ENCODE assay signal across 8 cellular contexts in the genomic region with DNA sequence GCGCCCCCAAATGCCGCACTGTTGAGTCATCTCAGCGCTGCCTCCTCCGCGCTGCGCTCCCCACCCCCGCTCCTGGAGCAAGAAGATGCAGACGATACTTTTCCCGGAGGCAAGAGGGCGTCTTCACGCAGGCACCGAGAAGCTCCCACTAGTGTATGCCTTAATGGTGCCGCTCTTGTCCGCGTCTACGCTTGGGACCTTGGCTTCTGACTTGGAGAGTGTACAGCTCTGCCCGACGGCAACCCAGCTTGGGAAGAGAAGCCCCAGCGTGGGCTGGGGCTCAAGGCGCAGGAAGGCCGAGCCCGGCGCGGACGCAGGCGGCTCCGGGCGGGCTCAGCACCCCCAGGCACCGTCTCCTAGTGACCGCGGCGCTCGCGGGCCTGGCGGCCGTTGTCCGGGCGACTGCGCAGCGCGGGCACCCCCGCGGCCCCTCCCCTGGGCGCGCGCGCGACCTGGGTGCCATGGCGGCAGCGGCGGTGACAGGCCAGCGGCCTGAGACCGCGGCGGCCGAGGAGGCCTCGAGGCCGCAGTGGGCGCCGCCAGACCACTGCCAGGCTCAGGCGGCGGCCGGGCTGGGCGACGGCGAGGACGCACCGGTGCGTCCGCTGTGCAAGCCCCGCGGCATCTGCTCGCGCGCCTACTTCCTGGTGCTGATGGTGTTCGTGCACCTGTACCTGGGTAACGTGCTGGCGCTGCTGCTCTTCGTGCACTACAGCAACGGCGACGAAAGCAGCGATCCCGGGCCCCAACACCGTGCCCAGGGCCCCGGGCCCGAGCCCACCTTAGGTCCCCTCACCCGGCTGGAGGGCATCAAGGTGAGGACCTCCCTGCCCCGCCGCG. TPM values are rescaled to one million over a fixed set of nuclear protein-coding genes. Genes with fewer than 3 reads are reported as not detected.
DNase-seq lines count a peak whose midpoint lies in the region; ATAC-seq and FAIRE-seq lines count a peak whose summit lies in the region.

A gene with protein sequence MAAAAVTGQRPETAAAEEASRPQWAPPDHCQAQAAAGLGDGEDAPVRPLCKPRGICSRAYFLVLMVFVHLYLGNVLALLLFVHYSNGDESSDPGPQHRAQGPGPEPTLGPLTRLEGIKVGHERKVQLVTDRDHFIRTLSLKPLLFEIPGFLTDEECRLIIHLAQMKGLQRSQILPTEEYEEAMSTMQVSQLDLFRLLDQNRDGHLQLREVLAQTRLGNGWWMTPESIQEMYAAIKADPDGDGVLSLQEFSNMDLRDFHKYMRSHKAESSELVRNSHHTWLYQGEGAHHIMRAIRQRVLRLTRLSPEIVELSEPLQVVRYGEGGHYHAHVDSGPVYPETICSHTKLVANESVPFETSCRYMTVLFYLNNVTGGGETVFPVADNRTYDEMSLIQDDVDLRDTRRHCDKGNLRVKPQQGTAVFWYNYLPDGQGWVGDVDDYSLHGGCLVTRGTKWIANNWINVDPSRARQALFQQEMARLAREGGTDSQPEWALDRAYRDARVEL (plus strand): TSS at position 446 of the 840 bp plus-strand sequence. CDS start 16 bp downstream, at position 462.

- DNase-seq in A172 (ENCODE audit: low spot score), result peak; percentile 80
- peak; percentile 49 for DNase-seq in GM18507 (ENCODE audit: extremely low spot score, insufficient read length, low read depth)
- DNase-seq in NOMO-1 (lab: John Stamatoyannopoulos, UW; ENCODE audit: unreplicated experiment in 2 of 2), result peak; percentile 71 to 86
- DNase-seq in activated CD8-positive, alpha-beta memory T cell treated with anti-CD3 and anti-CD28 coated beads, Interleukin-2, amount 50 U/mL, for 4 hours, result peak; percentile 89
- DNase-seq in middle frontal gyrus (ENCODE audit: extremely low spot score, low spot score), result peak; percentile 61
- DNase-seq in stimulated activated CD8-positive, alpha-beta memory T cell treated with anti-CD3 and anti-CD28 coated beads, Interleukin-15, amount 100 ng/mL, for 48 hours (ENCODE audit: low read depth in 2 of 2), result peak; percentile 82 to 83

- peak; percentile 44 for ATAC-seq in HG03135 (IDR thresholded peaks at IDR 0.05; ENCODE audit: unreplicated experiment)

- FAIRE-seq in GM18507 (lab: Jason Lieb, UNC) (peak; percentile 84), endometrium (lab: Jason Lieb, UNC) (peak; percentile 69)

RNA-seq across cellular contexts. Expression of the gene that starts here (rescaled TPM):
- total RNA-seq in A172 (2014; rRNA removed; shearing (Covaris generic)), result 20.7 and 21.2 TPM in 2 replicates

Comparison
In these comparisons a context has a peak if more than half of its experiments do, and no peak if none do; other contexts are left out.
1. Peak in every context shown above with its lines: DNase-seq and ATAC-seq.